ENCODE assay signal across 26 cellular contexts in the genomic region with DNA sequence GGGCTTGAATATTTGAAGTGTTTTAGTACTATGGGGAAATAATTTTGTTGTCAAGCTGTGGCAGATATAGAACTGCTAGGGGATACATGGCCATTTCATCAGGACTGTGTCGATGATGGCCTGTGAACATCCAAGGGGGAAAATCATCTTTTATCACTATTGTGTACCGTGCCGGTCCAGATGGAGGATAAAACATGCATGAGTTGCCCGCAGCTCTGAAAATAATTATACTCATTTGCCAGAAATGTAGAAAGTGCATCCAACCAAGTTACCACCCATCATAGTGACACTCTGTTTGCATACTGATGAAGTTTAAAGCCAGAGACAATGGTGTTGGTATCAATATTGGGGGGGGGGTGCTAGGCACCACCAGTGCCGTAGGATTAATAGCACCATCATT.
"Had no signal": no experiment of that assay in that cellular context is flagged by ENCODE, and none has a peak within 500 bp of the region (broad histone marks: within the 10 kb centered on the region; RNA-seq: fewer than 3 reads in every experiment).

No MANE protein-coding gene starts in this region.

- H3K27me3 Mint-ChIP-seq: activated CD4-positive, alpha-beta T cell treated with anti-CD3 and anti-CD28 coated beads, Interleukin-2, amount 10 ng/mL, durations not matched to agents 24 days and 14 days had no signal

- H3K4me3 Mint-ChIP-seq: activated CD4-positive, alpha-beta T cell treated with anti-CD3 and anti-CD28 coated beads, Interleukin-2, amount 10 ng/mL, durations not matched to agents 24 days and 14 days; activated CD8-positive, alpha-beta T cell treated with anti-CD3 and anti-CD28 coated beads for 36 hours; activated naive CD4-positive, alpha-beta T cell treated with anti-CD3 and anti-CD28 coated beads, Interleukin-2, amount 50 U/mL, for 24 hours; activated naive CD8-positive, alpha-beta T cell treated with anti-CD3 and anti-CD28 coated beads, Interleukin-2, amount 10 ng/mL, durations not matched to agents 7 days and 5 days; activated T-cell treated with anti-CD3 and anti-CD28 coated beads, Interleukin-2, amount 50 U/mL, for 72 hours; activated T-helper 17 cell treated with anti-CD3 and anti-CD28 coated beads, Interleukin-2, amount 50 U/mL, for 72 hours had no signal

- H3K27me3 ChIP-seq: ascending aorta had no signal

- H3K4me1 ChIP-seq: ascending aorta had no signal

- DNase-seq: activated CD4-positive, alpha-beta T cell treated with anti-CD3 and anti-CD28 coated beads, Interleukin-2, amount 10 ng/mL, durations not matched to agents 24 days and 14 days; activated CD4-positive, alpha-beta T cell treated with anti-CD3 and anti-CD28 coated beads, Interleukin-2, amount 50 U/mL, for 4 hours; activated CD8-positive, alpha-beta T cell treated with anti-CD3 and anti-CD28 coated beads for 36 hours; activated effector memory CD4-positive, alpha-beta T cell treated with anti-CD3 and anti-CD28 coated beads, Interleukin-2, amount 50 U/mL, for 16 hours; activated naive CD4-positive, alpha-beta T cell treated with Interleukin-2 at 50 U/mL for 16 hours; activated naive CD8-positive, alpha-beta T cell treated with anti-CD3 and anti-CD28 coated beads, Interleukin-2, amount 10 ng/mL, durations not matched to agents 7 days and 5 days; activated T-cell treated with anti-CD3 and anti-CD28 coated beads, Interleukin-2, amount 50 U/mL, for 1 hour; activated T-cell treated with anti-CD3 and anti-CD28 coated beads, Interleukin-2, amount 50 U/mL, for 72 hours; amygdala; MM.1S; NCI-H1092 treated with DMSO at 0.1 percent for 48 hours; NCI-H1417; NCI-H146; NCI-H1930; NCI-H2081 treated with DMSO at 0.1 percent for 48 hours; NCI-H226; NCI-H524 treated with DMSO at 0.1 percent for 48 hours; NCI-H748 treated with DMSO at 0.1 percent for 48 hours; NK-92 treated with Interleukin-12 subunit alpha and Interleukin-12 subunit beta, amount 100 ng/mL, for 24 hours; PC-9; Right ventricle myocardium superior; T1000 had no signal

- H3K9me3 Mint-ChIP-seq: activated CD4-positive, alpha-beta T cell treated with anti-CD3 and anti-CD28 coated beads, Interleukin-2, amount 10 ng/mL, durations not matched to agents 24 days and 14 days; activated CD8-positive, alpha-beta T cell treated with anti-CD3 and anti-CD28 coated beads for 36 hours; activated naive CD4-positive, alpha-beta T cell treated with anti-CD3 and anti-CD28 coated beads, Interleukin-2, amount 50 U/mL, for 24 hours; activated naive CD8-positive, alpha-beta T cell treated with anti-CD3 and anti-CD28 coated beads, Interleukin-2, amount 10 ng/mL, durations not matched to agents 7 days and 5 days; activated T-cell treated with anti-CD3 and anti-CD28 coated beads, Interleukin-2, amount 50 U/mL, for 72 hours; activated T-helper 17 cell treated with anti-CD3 and anti-CD28 coated beads, Interleukin-2, amount 50 U/mL, for 72 hours had no signal

- H3K4me3 ChIP-seq: ascending aorta, PC-9 had no signal

- H3K9me3 ChIP-seq: ascending aorta had no signal

- H3K4me2 ChIP-seq: KMS-11, PC-9 had no signal

- H3K9ac ChIP-seq: KMS-11 had no signal

- H3K4me1 Mint-ChIP-seq: activated CD4-positive, alpha-beta T cell treated with anti-CD3 and anti-CD28 coated beads, Interleukin-2, amount 10 ng/mL, durations not matched to agents 24 days and 14 days; activated naive CD4-positive, alpha-beta T cell treated with anti-CD3 and anti-CD28 coated beads, Interleukin-2, amount 50 U/mL, for 24 hours; activated naive CD8-positive, alpha-beta T cell treated with anti-CD3 and anti-CD28 coated beads, Interleukin-2, amount 10 ng/mL, durations not matched to agents 7 days and 5 days; activated T-helper 17 cell treated with anti-CD3 and anti-CD28 coated beads, Interleukin-2, amount 50 U/mL, for 72 hours had no signal

- H2AFZ ChIP-seq: PC-9 had no signal

- H3K36me3 ChIP-seq: ascending aorta had no signal

- H3K36me3 Mint-ChIP-seq: activated naive CD4-positive, alpha-beta T cell treated with anti-CD3 and anti-CD28 coated beads, Interleukin-2, amount 50 U/mL, for 24 hours; activated naive CD8-positive, alpha-beta T cell treated with anti-CD3 and anti-CD28 coated beads, Interleukin-2, amount 10 ng/mL, durations not matched to agents 7 days and 5 days had no signal

- H3K27ac ChIP-seq: ascending aorta, KMS-11, PC-9 had no signal

- H3K27ac Mint-ChIP-seq: activated CD4-positive, alpha-beta T cell treated with anti-CD3 and anti-CD28 coated beads, Interleukin-2, amount 10 ng/mL, durations not matched to agents 24 days and 14 days; activated CD8-positive, alpha-beta T cell treated with anti-CD3 and anti-CD28 coated beads for 36 hours; activated naive CD4-positive, alpha-beta T cell treated with anti-CD3 and anti-CD28 coated beads, Interleukin-2, amount 50 U/mL, for 24 hours; activated naive CD8-positive, alpha-beta T cell treated with anti-CD3 and anti-CD28 coated beads, Interleukin-2, amount 10 ng/mL, durations not matched to agents 7 days and 5 days; activated T-cell treated with anti-CD3 and anti-CD28 coated beads, Interleukin-2, amount 50 U/mL, for 72 hours; activated T-helper 17 cell treated with anti-CD3 and anti-CD28 coated beads, Interleukin-2, amount 50 U/mL, for 72 hours had no signal

- ATAC-seq: activated CD8-positive, alpha-beta T cell treated with anti-CD3 and anti-CD28 coated beads for 36 hours; activated T-cell treated with anti-CD3 and anti-CD28 coated beads, Interleukin-2, amount 50 U/mL, for 72 hours; activated T-helper 17 cell treated with anti-CD3 and anti-CD28 coated beads, Interleukin-2, amount 50 U/mL, for 72 hours had no signal
